Comparison of ENCODE assay signal across 1 cellular context in genomic region chr15:67992834-67993233, GRCh38.
TF ChIP-seq lines count a peak whose summit lies in the region.

No MANE protein-coding gene starts in this region.

TF ChIP-seq in GM23338, 12 proteins besides CTCF, POLR2A, EP300 and RAD21 (continued from another document):
- TF ChIP-seq ZNF462 (CRISPR knock-in tag; IDR thresholded peaks at IDR 0.05) (no peak), POLR2AphosphoS5 (IDR thresholded peaks at IDR 0.05; ENCODE audit: low read depth) (no peak), CREB1 (CRISPR knock-in tag; IDR thresholded peaks at IDR 0.05; ENCODE audit: low read depth) (no peak), EZH2phosphoT487 (IDR thresholded peaks at IDR 0.05; ENCODE audit: unreplicated experiment) (no peak), ZNF331 (CRISPR knock-in tag; IDR thresholded peaks at IDR 0.05; ENCODE audit: low read depth) (no peak)
